7 cellular contexts compared by ENCODE assay signal in genomic region chr17:1398028-1398427, GRCh38. TPM values are rescaled to one million over a fixed set of nuclear protein-coding genes. Genes with fewer than 3 reads are reported as not detected.
A peak's percentile ranks its signal among the peaks of the same experiment; 100 is the strongest.
DNase-seq lines count a peak whose midpoint lies in the region; ATAC-seq, FAIRE-seq and TF ChIP-seq lines count a peak whose summit lies in the region.

No MANE protein-coding gene starts in this region.

- H3K4ac ChIP-seq in H9 (ENCODE audit: low read depth, low read length), result no peak overlapping the region

- peaks cover 6% of the 10 kb centered on the region for H3K27me3 Mint-ChIP-seq in H9 (ENCODE audit: low read depth)
- H3K27me3 Mint-ChIP-seq in T-helper 17 cell, result no peaks in the 10 kb centered on the region

- no peak overlapping the region for H2BK20ac ChIP-seq in H9 (ENCODE audit: low read depth, low read length, poor library complexity, severe bottlenecking)

- H3K4me3 Mint-ChIP-seq in H9 (peak overlapping the region; percentile 99), T-helper 17 cell (peak overlapping the region; percentile 100)

- H2AFZ ChIP-seq in H9 (ENCODE audit: low read length), result no peak overlapping the region

- H2BK15ac ChIP-seq in H9 (ENCODE audit: low read depth, low read length), result no peak overlapping the region

- H3K36me3 ChIP-seq in small intestine (ENCODE audit: control insufficient read depth in 2 of 2, insufficient read depth in 2 of 2, low read length in 2 of 2), result peaks cover 0 to 2% of the 10 kb centered on the region in 2 donors

- DNase-seq in H9 (no peak), T-helper 17 cell (no peak), fibroblast of villous mesenchyme (ENCODE audit: low read depth) (peak; percentile 60), small intestine (no peak)
- DNase-seq in effector CD4-positive, alpha-beta T cell, result no peak

- H4K20me1 ChIP-seq in H9 (ENCODE audit: control insufficient read depth, insufficient read depth, insufficient read length), result no peaks in the 10 kb centered on the region

- H3K9me3 ChIP-seq in H9 (ENCODE audit: control insufficient read depth, low read depth, low read length) (no peaks in the 10 kb centered on the region), T-helper 17 cell (ENCODE audit: control insufficient read depth, low read length, poor library complexity, severe bottlenecking) (peaks cover 2% of the 10 kb centered on the region), small intestine (ENCODE audit: control insufficient read depth, low read depth) (no peaks in the 10 kb centered on the region)

- peak overlapping the region in 1 of 3 experiments; percentile 100; a peak in 2 of 7 replicates for H3K27ac Mint-ChIP-seq in H9
- peak overlapping the region; percentile 98 for H3K27ac Mint-ChIP-seq in T-helper 17 cell

- no peak for TF ChIP-seq CTCF in H9 (conservative IDR thresholded peaks at IDR 0.05)
- no peak for TF ChIP-seq CTCF in fibroblast of villous mesenchyme (IDR thresholded peaks at IDR 0.05; ENCODE audit: insufficient read depth, low read depth, low read length)

- FAIRE-seq in small intestine (lab: Jason Lieb, UNC), result no peak

- H2AK5ac ChIP-seq in H9 (ENCODE audit: insufficient read length, low read length), result no peak overlapping the region

- H3K27me3 ChIP-seq in H9 (ENCODE audit: insufficient read depth, low read length) (no peaks in the 10 kb centered on the region), small intestine (ENCODE audit: control insufficient read depth in 2 of 2, insufficient read depth in 2 of 2, low read length in 2 of 2) (no peaks in the 10 kb centered on the region)

- H2BK120ac ChIP-seq in H9 (ENCODE audit: low read depth, low read length, poor library complexity, severe bottlenecking), result no peak overlapping the region

- no peak overlapping the region for H3K14ac ChIP-seq in H9 (ENCODE audit: insufficient read depth, low read length)

- no peaks in the 10 kb centered on the region for H3K9me3 Mint-ChIP-seq in H9

- peaks cover 61% of the 10 kb centered on the region for H3K79me2 ChIP-seq in H9 (ENCODE audit: insufficient read depth, low read length)

- H3K23ac ChIP-seq in H9 (ENCODE audit: insufficient read length, low read depth, low read length), result no peak overlapping the region

- H4K8ac ChIP-seq in H9 (replicated peaks; ENCODE audit: insufficient read length, low read depth, low read length), result no peak overlapping the region

- H3K79me1 ChIP-seq in H9 (ENCODE audit: insufficient read depth, low read depth, low read length, poor library complexity, severe bottlenecking), result no peaks in the 10 kb centered on the region

- H3K18ac ChIP-seq in H9 (ENCODE audit: insufficient read length, low read depth, low read length), result no peak overlapping the region

- H2BK5ac ChIP-seq in H9 (ENCODE audit: insufficient read length, low read length), result no peak overlapping the region

- no peak overlapping the region for H4K91ac ChIP-seq in H9 (ENCODE audit: insufficient read length, low read depth, low read length)

- H3T11ph ChIP-seq in H9 (ENCODE audit: low read length), result no peak overlapping the region

- no CpG with 5 or more reads among the region's 2 CpGs for WGBS in H9 (ENCODE audit: extremely low coverage, insufficient read length, low lambda C conversion rate)
- WGBS in small intestine, 3 donors, result 3 to 13% (median 9%) methylated on average over 2 of the region's 2 CpGs

- H3K27ac ChIP-seq in H9 (ENCODE audit: insufficient read length, low read depth, low read length), result no peak overlapping the region
- H3K27ac ChIP-seq in small intestine (ENCODE audit: low read depth in 1 of 2, low read length in 1 of 2), result no peak overlapping the region

- H3K4me1 Mint-ChIP-seq in H9, result peaks cover 30 to 46% of the 10 kb centered on the region in 2 experiments
- H3K4me1 Mint-ChIP-seq in T-helper 17 cell, result peaks cover 28% of the 10 kb centered on the region

- no peak overlapping the region for H3K56ac ChIP-seq in H9 (ENCODE audit: insufficient read length, low read depth, low read length)

- no peak overlapping the region for H2BK12ac ChIP-seq in H9 (ENCODE audit: insufficient read length, low read depth, low read length)

- H3K4me2 ChIP-seq in H9 (ENCODE audit: insufficient read depth, insufficient read length, low read length), result peak overlapping the region; percentile 90

- peak overlapping the region; percentile 98 for H3K9ac ChIP-seq in H9 (ENCODE audit: extremely low read depth, insufficient read length, low read length)

- peaks cover 20 to 36% (median 32%) of the 10 kb centered on the region in 3 experiments for H3K36me3 Mint-ChIP-seq in H9 (ENCODE audit: insufficient read depth in 1 of 3, low read depth in 3 of 3)
- H3K36me3 Mint-ChIP-seq in T-helper 17 cell (ENCODE audit: low read depth), result peaks cover 9% of the 10 kb centered on the region

- H3K4me3 ChIP-seq in fibroblast of villous mesenchyme (ENCODE audit: low read depth, low read length), result peak overlapping the region; percentile 93
- peak overlapping the region; percentile 65 to 98 for H3K4me3 ChIP-seq in small intestine (ENCODE audit: low read depth in 1 of 2, low read length in 2 of 2)

- no peak for ATAC-seq in T-helper 17 cell
- ATAC-seq in HG02840 (IDR thresholded peaks at IDR 0.05; ENCODE audit: low FRiP score, unreplicated experiment), result no peak
- no peak for ATAC-seq in HG03025 (IDR thresholded peaks at IDR 0.05; ENCODE audit: low FRiP score, unreplicated experiment)

- H3K4me1 ChIP-seq in H9 (ENCODE audit: insufficient read depth, low read length), result no peaks in the 10 kb centered on the region
- peaks cover 0 to 12% of the 10 kb centered on the region in 2 donors for H3K4me1 ChIP-seq in small intestine (ENCODE audit: control insufficient read depth in 2 of 2, insufficient read depth in 1 of 2, low read depth in 1 of 2, low read length in 1 of 2)

- H4K5ac ChIP-seq in H9 (ENCODE audit: insufficient read length, low read depth, low read length), result no peak overlapping the region

- peaks cover 7% of the 10 kb centered on the region for H3K23me2 ChIP-seq in H9 (ENCODE audit: insufficient read length, low read depth, low read length, poor library complexity, severe bottlenecking)

RNA-seq across cellular contexts. Expression of gene YWHAE, which starts 2.0 kb away (rescaled TPM):
- total RNA-seq in H9 (2021) (1,282 and 1,294 TPM in 2 replicates), T-helper 17 cell (100 to 1,000 TPM; 142 to 146 TPM), fibroblast of villous mesenchyme (458 and 562 TPM in 2 replicates)
- polyA plus RNA-seq in small intestine, result 100 to 1,000 TPM; 235 to 390 (median 253) TPM

RNA-seq across cellular contexts. Expression of gene CRK, which starts 58.0 kb away (rescaled TPM):
- total RNA-seq in H9 (2021) (58.9 and 60.5 TPM in 2 replicates), T-helper 17 cell (10 to 100 TPM; 14.8 to 17.4 TPM), fibroblast of villous mesenchyme (99.5 and 149 TPM in 2 replicates)
- 10 to 100 TPM; 31.2 to 42.9 (median 41.6) TPM for polyA plus RNA-seq in small intestine
